In the genomic region with DNA sequence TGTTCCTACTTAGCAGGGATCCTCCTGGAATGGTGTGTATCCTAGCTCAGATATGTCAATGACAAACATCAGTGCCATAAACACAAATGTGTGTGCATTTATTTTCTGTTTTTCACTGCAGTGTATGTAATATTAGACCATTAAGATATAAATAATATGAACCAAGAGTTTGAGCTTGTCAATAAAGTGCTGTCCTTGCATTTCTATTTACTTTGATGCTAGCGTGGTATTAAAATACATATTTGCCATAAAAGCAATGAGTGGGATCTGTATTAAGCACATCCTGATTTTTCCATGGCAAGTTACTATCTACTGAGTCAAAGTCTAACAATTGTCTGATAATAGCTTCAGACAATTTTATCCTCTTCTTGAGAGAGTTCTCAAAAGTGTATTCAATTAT, we compare ENCODE assay signal across 39 cellular contexts.
"Had no signal": no experiment of that assay in that cellular context is flagged by ENCODE, and none has a peak within 500 bp of the region (broad histone marks: within the 10 kb centered on the region; RNA-seq: fewer than 3 reads in every experiment).

No MANE protein-coding gene starts in this region.

- H3K4me1 ChIP-seq: adrenal gland, ascending aorta, breast epithelium had no signal

- H3K36me3 Mint-ChIP-seq: activated naive CD4-positive, alpha-beta T cell treated with anti-CD3 and anti-CD28 coated beads, Interleukin-2, amount 10 ng/mL, durations not matched to agents 7 days and 5 days; activated naive CD4-positive, alpha-beta T cell treated with anti-CD3 and anti-CD28 coated beads, Interleukin-2, amount 50 U/mL, for 24 hours; activated naive CD4-positive, alpha-beta T cell treated with anti-CD3 and anti-CD28 coated beads, Interleukin-2, amount 50 U/mL, for 72 hours; activated naive CD8-positive, alpha-beta T cell; activated naive CD8-positive, alpha-beta T cell treated with anti-CD3 and anti-CD28 coated beads for 36 hours; activated naive CD8-positive, alpha-beta T cell treated with anti-CD3 and anti-CD28 coated beads, Interleukin-2, amount 10 ng/mL, durations not matched to agents 7 days and 5 days; brain had no signal

- H3K4me3 ChIP-seq: adrenal gland, ascending aorta, body of pancreas, breast epithelium, cardiac muscle cell had no signal

- H3K27me3 Mint-ChIP-seq: central memory CD8-positive, alpha-beta T cell had no signal

- H3K27ac ChIP-seq: adrenal gland, ascending aorta, body of pancreas, brain microvascular endothelial cell, breast epithelium, cardiac muscle cell had no signal

- FAIRE-seq: astrocyte, bronchial epithelial cell had no signal

- H3K36me3 ChIP-seq: adrenal gland, ascending aorta, brain microvascular endothelial cell, breast epithelium, cardiac muscle cell had no signal

- H3K4me3 Mint-ChIP-seq: activated naive CD4-positive, alpha-beta T cell treated with anti-CD3 and anti-CD28 coated beads for 36 hours; activated naive CD4-positive, alpha-beta T cell treated with anti-CD3 and anti-CD28 coated beads, Interleukin-2, amount 10 ng/mL, durations not matched to agents 7 days and 5 days; activated naive CD4-positive, alpha-beta T cell treated with anti-CD3 and anti-CD28 coated beads, Interleukin-2, amount 50 U/mL, for 24 hours; activated naive CD8-positive, alpha-beta T cell; activated naive CD8-positive, alpha-beta T cell treated with anti-CD3 and anti-CD28 coated beads for 36 hours; activated naive CD8-positive, alpha-beta T cell treated with anti-CD3 and anti-CD28 coated beads, Interleukin-2, amount 10 ng/mL, durations not matched to agents 7 days and 5 days; activated naive CD8-positive, alpha-beta T cell treated with anti-CD3 and anti-CD28 coated beads, Interleukin-2, amount 50 U/mL, for 24 hours; activated T-cell treated with anti-CD3 and anti-CD28 coated beads, Interleukin-2, amount 50 U/mL, for 24 hours; activated T-cell treated with anti-CD3 and anti-CD28 coated beads, Interleukin-2, amount 50 U/mL, for 4 hours; activated T-cell treated with anti-CD3 and anti-CD28 coated beads, Interleukin-2, amount 50 U/mL, for 72 hours; activated T-helper 1 cell treated with anti-CD3 and anti-CD28 coated beads, Interleukin-12 subunit alpha, Interleukin-12 subunit beta, Interleukin-2, Interleukin-4 antibody, amounts not matched to agents 30 ng/mL and 10 ng/mL and 1 ng/mL, durations not matched to agents 14 hours and 24 hours and 36 hours; activated T-helper 17 cell treated with anti-CD3 and anti-CD28 coated beads, Interleukin-2, amount 50 U/mL, for 72 hours; brain; central memory CD8-positive, alpha-beta T cell had no signal

- DNase-seq: activated effector memory CD4-positive, alpha-beta T cell treated with anti-CD3 and anti-CD28 coated beads, Interleukin-2, amount 50 U/mL, for 16 hours; activated effector memory CD4-positive, alpha-beta T cell treated with Interleukin-2 at 50 U/mL for 16 hours; activated gamma-delta T cell; activated gamma-delta T cell treated with Interleukin-2 at 50 U/mL for 16 hours; activated naive CD4-positive, alpha-beta T cell; activated naive CD4-positive, alpha-beta T cell treated with anti-CD3 and anti-CD28 coated beads for 36 hours; activated naive CD4-positive, alpha-beta T cell treated with anti-CD3 and anti-CD28 coated beads, Interleukin-2, amount 10 ng/mL, durations not matched to agents 7 days and 5 days; activated naive CD4-positive, alpha-beta T cell treated with anti-CD3 and anti-CD28 coated beads, Interleukin-2, amount 50 U/mL, for 16 hours; activated naive CD4-positive, alpha-beta T cell treated with Interleukin-2 at 50 U/mL for 16 hours; activated naive CD8-positive, alpha-beta T cell treated with anti-CD3 and anti-CD28 coated beads for 36 hours; activated naive CD8-positive, alpha-beta T cell treated with anti-CD3 and anti-CD28 coated beads, Interleukin-2, amount 10 ng/mL, durations not matched to agents 7 days and 5 days; activated naive CD8-positive, alpha-beta T cell treated with anti-CD3 and anti-CD28 coated beads, Interleukin-2, amount 50 U/mL, for 24 hours; activated T-cell treated with anti-CD3 and anti-CD28 coated beads, Interleukin-2, amount 50 U/mL, for 24 hours; activated T-cell treated with anti-CD3 and anti-CD28 coated beads, Interleukin-2, amount 50 U/mL, for 4 hours; activated T-cell treated with anti-CD3 and anti-CD28 coated beads, Interleukin-2, amount 50 U/mL, for 48 hours; activated T-cell treated with anti-CD3 and anti-CD28 coated beads, Interleukin-2, amount 50 U/mL, for 72 hours; adrenal gland; amniotic stem cell; amygdala; anterior cingulate cortex; aorta; body of pancreas; brain microvascular endothelial cell; caudate nucleus; central memory CD4-positive, alpha-beta T cell; cerebellar nuclear complex had no signal

- ATAC-seq: activated naive CD4-positive, alpha-beta T cell treated with anti-CD3 and anti-CD28 coated beads, Interleukin-2, amount 50 U/mL, for 72 hours; activated naive CD8-positive, alpha-beta T cell treated with anti-CD3 and anti-CD28 coated beads, Interleukin-2, amount 50 U/mL, for 24 hours; activated T-cell treated with anti-CD3 and anti-CD28 coated beads, Interleukin-2, amount 50 U/mL, for 4 hours; activated T-cell treated with anti-CD3 and anti-CD28 coated beads, Interleukin-2, amount 50 U/mL, for 72 hours; activated T-helper 17 cell treated with anti-CD3 and anti-CD28 coated beads, Interleukin-2, amount 50 U/mL, for 72 hours; body of pancreas had no signal

- H3K4me1 Mint-ChIP-seq: activated naive CD4-positive, alpha-beta T cell treated with anti-CD3 and anti-CD28 coated beads, Interleukin-2, amount 10 ng/mL, durations not matched to agents 7 days and 5 days; activated naive CD4-positive, alpha-beta T cell treated with anti-CD3 and anti-CD28 coated beads, Interleukin-2, amount 50 U/mL, for 24 hours; activated naive CD8-positive, alpha-beta T cell treated with anti-CD3 and anti-CD28 coated beads for 36 hours; activated naive CD8-positive, alpha-beta T cell treated with anti-CD3 and anti-CD28 coated beads, Interleukin-2, amount 10 ng/mL, durations not matched to agents 7 days and 5 days; activated naive CD8-positive, alpha-beta T cell treated with anti-CD3 and anti-CD28 coated beads, Interleukin-2, amount 50 U/mL, for 24 hours; activated T-helper 17 cell treated with anti-CD3 and anti-CD28 coated beads, Interleukin-2, amount 50 U/mL, for 72 hours; brain; central memory CD8-positive, alpha-beta T cell had no signal

- H3K27ac Mint-ChIP-seq: activated naive CD4-positive, alpha-beta T cell treated with anti-CD3 and anti-CD28 coated beads for 36 hours; activated naive CD4-positive, alpha-beta T cell treated with anti-CD3 and anti-CD28 coated beads, Interleukin-2, amount 10 ng/mL, durations not matched to agents 7 days and 5 days; activated naive CD4-positive, alpha-beta T cell treated with anti-CD3 and anti-CD28 coated beads, Interleukin-2, amount 50 U/mL, for 24 hours; activated naive CD4-positive, alpha-beta T cell treated with anti-CD3 and anti-CD28 coated beads, Interleukin-2, amount 50 U/mL, for 72 hours; activated naive CD8-positive, alpha-beta T cell; activated naive CD8-positive, alpha-beta T cell treated with anti-CD3 and anti-CD28 coated beads for 36 hours; activated naive CD8-positive, alpha-beta T cell treated with anti-CD3 and anti-CD28 coated beads, Interleukin-2, amount 10 ng/mL, durations not matched to agents 7 days and 5 days; activated naive CD8-positive, alpha-beta T cell treated with anti-CD3 and anti-CD28 coated beads, Interleukin-2, amount 50 U/mL, for 24 hours; activated T-cell treated with anti-CD3 and anti-CD28 coated beads, Interleukin-2, amount 50 U/mL, for 24 hours; activated T-cell treated with anti-CD3 and anti-CD28 coated beads, Interleukin-2, amount 50 U/mL, for 72 hours; activated T-helper 1 cell treated with anti-CD3 and anti-CD28 coated beads, Interleukin-12 subunit alpha, Interleukin-12 subunit beta, Interleukin-2, Interleukin-4 antibody, amounts not matched to agents 30 ng/mL and 10 ng/mL and 1 ng/mL, durations not matched to agents 14 hours and 24 hours and 36 hours; activated T-helper 17 cell treated with anti-CD3 and anti-CD28 coated beads, Interleukin-2, amount 50 U/mL, for 72 hours; activated T-helper 2 cell treated with anti-CD3 and anti-CD28 coated beads, Interferon-gamma antibody, Interleukin-2, Interleukin-4, amounts not matched to agents 10 μg/mL and 5 μg/mL and 100 μg/mL, durations not matched to agents 14 hours and 24 hours and 36 hours; brain had no signal

- H3K9me3 Mint-ChIP-seq: activated naive CD4-positive, alpha-beta T cell treated with anti-CD3 and anti-CD28 coated beads for 36 hours; activated naive CD4-positive, alpha-beta T cell treated with anti-CD3 and anti-CD28 coated beads, Interleukin-2, amount 10 ng/mL, durations not matched to agents 7 days and 5 days; activated naive CD4-positive, alpha-beta T cell treated with anti-CD3 and anti-CD28 coated beads, Interleukin-2, amount 50 U/mL, for 24 hours; activated naive CD8-positive, alpha-beta T cell treated with anti-CD3 and anti-CD28 coated beads, Interleukin-2, amount 10 ng/mL, durations not matched to agents 7 days and 5 days; activated T-cell treated with anti-CD3 and anti-CD28 coated beads, Interleukin-2, amount 50 U/mL, for 24 hours; activated T-helper 1 cell treated with anti-CD3 and anti-CD28 coated beads, Interleukin-12 subunit alpha, Interleukin-12 subunit beta, Interleukin-2, Interleukin-4 antibody, amounts not matched to agents 30 ng/mL and 10 ng/mL and 1 ng/mL, durations not matched to agents 14 hours and 24 hours and 36 hours; activated T-helper 2 cell treated with anti-CD3 and anti-CD28 coated beads, Interferon-gamma antibody, Interleukin-2, Interleukin-4, amounts not matched to agents 10 μg/mL and 5 μg/mL and 100 μg/mL, durations not matched to agents 14 hours and 24 hours and 36 hours had no signal

- H3K9me3 ChIP-seq: adrenal gland, ascending aorta, body of pancreas had no signal

- H3K27me3 ChIP-seq: adrenal gland, ascending aorta, body of pancreas, brain microvascular endothelial cell, breast epithelium, cardiac muscle cell had no signal
